In the genomic region with DNA sequence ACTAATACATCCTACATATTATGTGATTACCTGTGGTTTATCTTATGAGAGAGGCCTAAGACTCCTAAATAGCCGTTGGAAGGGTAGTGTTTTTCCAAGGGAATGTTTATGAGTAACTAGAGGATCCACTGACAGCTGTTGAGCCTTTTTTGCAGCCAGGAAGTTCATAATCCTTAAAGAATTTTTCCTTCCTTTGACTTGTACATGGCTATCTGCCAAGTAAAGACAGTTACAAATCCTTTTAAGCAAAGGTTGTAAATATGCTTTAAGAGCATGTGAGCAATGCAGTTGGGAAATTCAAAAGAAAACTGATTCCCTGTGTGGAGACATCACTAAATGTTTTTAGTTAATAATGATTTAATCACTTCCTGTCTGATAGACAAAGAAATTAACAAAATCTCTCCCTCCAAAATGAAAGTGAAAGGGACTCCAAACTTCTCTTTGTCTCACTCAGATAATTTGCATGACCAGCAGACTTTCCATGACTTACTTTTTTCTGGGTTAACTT, we compare ENCODE assay signal across 8 cellular contexts.
DNase-seq lines count a peak whose midpoint lies in the region; ATAC-seq and TF ChIP-seq lines count a peak whose summit lies in the region.

No MANE protein-coding gene starts in this region.

- no peaks in the 10 kb centered on the region for H3K9me3 ChIP-seq in CD4-positive, alpha-beta T cell (ENCODE audit: control insufficient read depth, low read length)

- CTCF ChIA-PET in CD4-positive, alpha-beta T cell (lab: Charles Lee), result no interaction called here

- H3K27me3 Mint-ChIP-seq in CD4-positive, alpha-beta T cell, result no peaks in the 10 kb centered on the region
- no peaks in the 10 kb centered on the region for H3K27me3 Mint-ChIP-seq in activated T-helper 17 cell treated with anti-CD3 and anti-CD28 coated beads, Interleukin-2, amount 50 U/mL, for 72 hours

- H3K36me3 Mint-ChIP-seq in CD4-positive, alpha-beta T cell (ENCODE audit: low read depth), result no peaks in the 10 kb centered on the region
- no peaks in the 10 kb centered on the region for H3K36me3 Mint-ChIP-seq in activated T-helper 17 cell treated with anti-CD3 and anti-CD28 coated beads, Interleukin-2, amount 50 U/mL, for 72 hours (ENCODE audit: low read depth)

- ATAC-seq in CD4-positive, alpha-beta T cell (ENCODE audit: poor library complexity), result no peak
- peak; percentile 70 for ATAC-seq in GM19463 (IDR thresholded peaks at IDR 0.05; ENCODE audit: unreplicated experiment)
- peak; percentile 56 for ATAC-seq in activated T-helper 17 cell treated with anti-CD3 and anti-CD28 coated beads, Interleukin-2, amount 50 U/mL, for 72 hours (replicated peaks)
- no peak for ATAC-seq in HG03025 (IDR thresholded peaks at IDR 0.05; ENCODE audit: low FRiP score, unreplicated experiment)

- H3K4me1 Mint-ChIP-seq in CD4-positive, alpha-beta T cell (ENCODE audit: low read depth), result peaks cover 5% of the 10 kb centered on the region
- peaks cover 9% of the 10 kb centered on the region for H3K4me1 Mint-ChIP-seq in activated T-helper 17 cell treated with anti-CD3 and anti-CD28 coated beads, Interleukin-2, amount 50 U/mL, for 72 hours

- H3K27ac ChIP-seq in CD4-positive, alpha-beta T cell (ENCODE audit: low read depth, low read length), result no peak overlapping the region

- TF ChIP-seq CTCF in CD4-positive, alpha-beta T cell (IDR thresholded peaks at IDR 0.05), result no peak

- H3K27ac Mint-ChIP-seq in CD4-positive, alpha-beta T cell, result no peak overlapping the region
- peak overlapping the region; percentile 40 for H3K27ac Mint-ChIP-seq in activated T-helper 17 cell treated with anti-CD3 and anti-CD28 coated beads, Interleukin-2, amount 50 U/mL, for 72 hours

- no peak for DNase-seq in CD4-positive, alpha-beta T cell
- DNase-seq in HS-5 (ENCODE audit: low read depth) (peak; percentile 92), kidney tubule cell (ENCODE audit: low spot score) (peak; percentile 89), SK-N-DZ (ENCODE audit: low spot score) (no peak)
- no peak for DNase-seq in activated effector memory CD4-positive, alpha-beta T cell treated with anti-CD3 and anti-CD28 coated beads, Interleukin-2, amount 50 U/mL, for 16 hours

- H3K4me3 Mint-ChIP-seq in CD4-positive, alpha-beta T cell, result peak overlapping the region; percentile 23
- H3K4me3 Mint-ChIP-seq in activated T-helper 17 cell treated with anti-CD3 and anti-CD28 coated beads, Interleukin-2, amount 50 U/mL, for 72 hours, result peak overlapping the region; percentile 57

- no peaks in the 10 kb centered on the region for H3K27me3 ChIP-seq in CD4-positive, alpha-beta T cell (ENCODE audit: control insufficient read depth, insufficient read depth, low read length)

- intact Hi-C loops in CD4-positive, alpha-beta T cell (cut with DNase I, micrococcal nuclease), result no loop called here

- POLR2A ChIA-PET in CD4-positive, alpha-beta T cell (lab: Charles Lee), result no interaction called here

- H3K9me3 Mint-ChIP-seq in CD4-positive, alpha-beta T cell, result no peaks in the 10 kb centered on the region
- no peaks in the 10 kb centered on the region for H3K9me3 Mint-ChIP-seq in activated T-helper 17 cell treated with anti-CD3 and anti-CD28 coated beads, Interleukin-2, amount 50 U/mL, for 72 hours

Comparison
In these comparisons a context has a peak if more than half of its experiments do, and no peak if none do; other contexts are left out.
1. ATAC-seq: peak in GM19463 (single experiment) and activated T-helper 17 cell treated with anti-CD3 and anti-CD28 coated beads, Interleukin-2, amount 50 U/mL, for 72 hours (single experiment); none in CD4-positive, alpha-beta T cell (single experiment) and HG03025 (single experiment).
2. DNase-seq: peak in HS-5 (single experiment) and kidney tubule cell (single experiment); none in CD4-positive, alpha-beta T cell (0 of 10), SK-N-DZ (single experiment) and activated effector memory CD4-positive, alpha-beta T cell treated with anti-CD3 and anti-CD28 coated beads, Interleukin-2, amount 50 U/mL, for 16 hours (single experiment).